Comparison of ENCODE assay signal across 8 cellular contexts in the genomic region with DNA sequence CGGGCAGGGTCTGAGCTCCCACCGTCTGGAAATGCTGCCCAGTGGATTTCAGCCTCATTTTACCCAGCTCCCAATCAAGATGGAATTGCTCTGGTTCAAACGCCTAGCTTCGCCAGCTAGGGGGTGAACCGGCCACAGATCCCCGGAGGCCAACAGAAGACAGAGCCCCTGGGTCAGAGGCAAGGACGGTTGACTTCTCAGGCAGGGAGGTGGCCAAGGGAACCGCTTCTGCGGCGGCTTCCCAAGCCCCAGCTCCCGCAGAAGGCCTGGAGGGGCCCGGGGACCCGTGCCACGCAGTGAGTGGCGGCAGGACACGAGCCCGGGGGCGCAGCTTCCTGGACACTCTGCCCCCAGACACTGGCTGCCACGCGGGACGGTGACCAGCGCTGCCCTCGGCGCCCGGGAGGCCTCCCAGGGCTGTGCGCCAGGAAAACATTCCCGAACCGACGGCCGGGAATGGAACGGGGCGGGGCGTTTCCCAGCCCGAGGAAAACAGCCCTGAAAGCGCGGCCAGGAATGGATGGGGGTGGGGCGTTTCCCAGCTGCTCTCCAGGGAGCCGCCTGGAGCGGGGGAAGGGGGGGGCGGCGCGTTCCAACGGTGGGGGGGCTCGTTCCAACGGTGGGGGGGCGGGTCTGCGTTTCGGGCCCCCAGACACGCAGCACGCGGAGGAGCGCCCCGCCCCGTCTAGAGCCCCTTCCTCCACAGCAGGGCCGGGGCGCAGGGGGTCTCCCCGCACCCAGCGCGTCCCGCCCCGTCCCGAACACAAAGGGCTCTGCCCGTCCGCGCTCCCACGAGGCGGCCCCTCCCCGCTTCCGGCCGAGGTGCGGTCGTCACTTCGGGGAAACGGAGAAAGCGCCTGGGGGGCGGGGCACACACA. TPM values are rescaled to one million over a fixed set of nuclear protein-coding genes. Genes with fewer than 3 reads are reported as not detected.
DNase-seq lines count a peak whose midpoint lies in the region; ATAC-seq and TF ChIP-seq lines count a peak whose summit lies in the region.

No MANE protein-coding gene starts in this region.

- ATAC-seq in HG02588 (IDR thresholded peaks at IDR 0.05; ENCODE audit: unreplicated experiment) (peak; percentile 57), GM18511 (IDR thresholded peaks at IDR 0.05; ENCODE audit: unreplicated experiment) (no peak)

- peak; percentile 81 for DNase-seq in D341Med (ENCODE audit: low spot score)
- peak; percentile 68 for DNase-seq in NCI-H774 (lab: John Stamatoyannopoulos, UW)
- DNase-seq in activated T-cell treated with anti-CD3 and anti-CD28 coated beads for 48 hours (ENCODE audit: low read depth), result peak; percentile 87
- DNase-seq in epithelial cell of esophagus (ENCODE audit: low read depth), result peak; percentile 92
- peak; percentile 91 for DNase-seq in mucosa of gallbladder (ENCODE audit: low spot score)
- DNase-seq in stimulated activated CD8-positive, alpha-beta memory T cell treated with anti-CD3 and anti-CD28 coated beads, Interleukin-4, amount 100 ng/mL, for 1 hour (ENCODE audit: low read depth in 2 of 2, low spot score in 1 of 2), result peak; percentile 54 to 78

- TF ChIP-seq CTCF in epithelial cell of esophagus (IDR thresholded peaks at IDR 0.05; ENCODE audit: insufficient read depth, low read depth, low read length, missing control alignments), result no peak

- H3K4me3 ChIP-seq in epithelial cell of esophagus (ENCODE audit: low read length), result peak overlapping the region; percentile 36

RNA-seq across cellular contexts. Expression of a gene that starts 13.5 kb away (rescaled TPM):
- 3.4 TPM for total RNA-seq in mucosa of gallbladder

RNA-seq across cellular contexts. Expression of a gene that starts 35.2 kb away (rescaled TPM):
- 246 TPM for total RNA-seq in mucosa of gallbladder

RNA-seq across cellular contexts. Expression of a gene that starts 38.2 kb away (rescaled TPM):
- 70.8 TPM for total RNA-seq in mucosa of gallbladder

RNA-seq across cellular contexts. Expression of a gene that starts 42.0 kb away (rescaled TPM):
- total RNA-seq in mucosa of gallbladder, result 55.4 TPM

RNA-seq across cellular contexts. Expression of a gene that starts 48.2 kb away (rescaled TPM):
- total RNA-seq in mucosa of gallbladder, result 129 TPM
